ENCODE assay signal across 9 cellular contexts in the genomic region with DNA sequence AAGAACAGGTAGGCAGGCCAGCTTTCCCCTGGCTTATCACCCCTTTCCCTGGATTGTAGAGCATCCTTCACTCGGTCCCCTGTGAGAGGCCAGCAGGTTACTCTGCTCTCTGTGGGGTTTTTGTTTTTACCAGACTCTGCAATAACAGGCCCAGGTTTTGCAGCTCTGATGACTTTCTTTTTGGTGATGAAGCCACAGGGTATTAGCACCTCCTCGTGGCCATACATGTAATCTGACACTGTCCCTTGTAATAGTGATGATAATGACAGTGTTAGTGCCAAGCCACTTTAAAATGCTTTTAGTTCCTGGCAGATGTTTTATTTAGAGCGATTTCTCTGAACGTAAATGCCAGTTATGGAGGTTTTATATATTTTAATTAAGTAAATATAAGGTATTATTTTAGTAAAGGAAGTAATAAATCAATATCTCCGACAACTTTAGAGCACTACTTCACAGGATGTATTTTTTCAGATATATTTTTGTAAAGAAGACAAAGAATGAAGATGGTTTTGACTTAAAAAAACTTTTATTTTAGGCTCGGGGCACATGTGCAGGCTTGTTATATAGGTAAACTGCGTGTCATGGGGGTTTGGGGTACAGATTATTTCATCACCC. TPM values are rescaled to one million over a fixed set of nuclear protein-coding genes. Genes with fewer than 3 reads are reported as not detected.
DNase-seq lines count a peak whose midpoint lies in the region; ATAC-seq, FAIRE-seq and TF ChIP-seq lines count a peak whose summit lies in the region.
"Had no signal": no experiment of that assay in that cellular context is flagged by ENCODE, and none has a peak within 500 bp of the region (broad histone marks: within the 10 kb centered on the region; RNA-seq: fewer than 3 reads in every experiment).

No MANE protein-coding gene starts in this region.

- no peaks in the 10 kb centered on the region for H3K79me2 ChIP-seq in GM12878 (ENCODE audit: control insufficient read depth, insufficient read depth, low read length)

- RAD21 ChIA-PET in GM12878 (lab: Charles Lee; ENCODE audit: unreplicated experiment), result interaction anchor here (0.6 to 2.0 kb wide), 14 partner anchors 8 to 565 kb away, joined by 3 to 17 read pairs (median 5); partner anchors contain the start of genes ADAT1, KARS1 and TERF2IP

- H3K4me3 ChIP-seq in GM12878, result no peak overlapping the region
- no peak overlapping the region for H3K4me3 ChIP-seq in spleen

- H3K4me2 ChIP-seq in GM12878 (ENCODE audit: control insufficient read depth, insufficient read depth), result no peak overlapping the region

- H2AFZ ChIP-seq in GM12878 (ENCODE audit: control insufficient read depth, low read depth, low read length), result peak overlapping the region; percentile 64

- SMC1A ChIA-PET in GM12878 (lab: Charles Lee; ENCODE audit: uncharacterized antibody, unreplicated experiment), result interaction anchor here (0.6 to 1.9 kb wide), 15 partner anchors 10 to 565 kb away, joined by 3 to 20 read pairs (median 5); no protein-coding TSS in a partner anchor

- DNase-seq in A172 (ENCODE audit: low spot score), result peak; percentile 74
- DNase-seq in NCI-H1417 treated with DMSO at 0.1 percent for 48 hours (lab: John Stamatoyannopoulos, UW), result peak; percentile 24
- peak in 4 of 5 experiments; percentile 3 to 82 (median 33) for DNase-seq in T-helper 2 cell
- peak; percentile 53 for DNase-seq in GM12878 (ENCODE audit: low read depth, low spot score)
- DNase-seq in iPS DF 4.7 (ENCODE audit: extremely low read depth, low spot score), result peak; percentile 19
- no peak for DNase-seq in spleen

- H3K27me3 ChIP-seq in GM12878 (replicated peaks in 1 of 2; ENCODE audit: control insufficient read depth in 2 of 2, insufficient read depth in 2 of 2, low read length in 1 of 2) (no peaks in the 10 kb centered on the region; a peak in 1 of 4 replicates), spleen (replicated peaks in 1 of 7) (no peaks in the 10 kb centered on the region)

- WGBS in GM12878 (ENCODE audit: insufficient coverage, insufficient replicate concordance, low lambda C conversion rate, missing lambda C conversion rate), result 0% methylated on average over 7 of the region's 7 CpGs
- WGBS in spleen, 5 donors, result 21 to 26% (median 22%) methylated on average over 7 of the region's 7 CpGs

- TF ChIP-seq CTCF in GM12878 (IDR thresholded peaks at IDR 0.05 in 2 of 3, conservative IDR thresholded peaks at IDR 0.05 in 1 of 3; ENCODE audit: control insufficient read depth in 2 of 3, extremely low read depth in 1 of 3, insufficient read depth in 1 of 3, low read depth in 3 of 3, low read length in 3 of 3), result peak; percentile 80 to 91 (median 91)
- peak; percentile 63 to 89 (median 76) for TF ChIP-seq CTCF in spleen (IDR thresholded peaks at IDR 0.05 in 8 of 11, conservative IDR thresholded peaks at IDR 0.05 in 3 of 11)

- TF ChIP-seq EP300 in GM12878 (IDR thresholded peaks at IDR 0.05; ENCODE audit: borderline replicate concordance in 1 of 2, control insufficient read depth in 1 of 2, low read depth in 2 of 2, low read length in 2 of 2), result no peak

- peak; percentile 49 for FAIRE-seq in GM12878 (lab: Jason Lieb, UNC)

- no TSS peak for BruUV-seq in GM12878 (replicated peaks; lab: Mats Ljungman, UMichigan)

- peak; percentile 90 for ATAC-seq in GM18498 (IDR thresholded peaks at IDR 0.05; ENCODE audit: unreplicated experiment)
- peak; percentile 88 for ATAC-seq in HG02852 (IDR thresholded peaks at IDR 0.05; ENCODE audit: unreplicated experiment)
- ATAC-seq in GM12878, result peak; percentile 90

- H3K4me1 ChIP-seq in GM12878 (ENCODE audit: control insufficient read depth, insufficient read depth, low read length), result peaks cover 5% of the 10 kb centered on the region
- peaks cover 0 to 19% (median 2%) of the 10 kb centered on the region in 6 donors for H3K4me1 ChIP-seq in spleen

- POLR2A ChIA-PET in GM12878 (lab: Charles Lee), result interaction anchor here (0.5 to 1.6 kb wide), 2 partner anchors 116 to 210 kb away, joined by 3 to 5 read pairs; partner anchors contain the start of genes KARS1 and TERF2IP

- H3K9ac ChIP-seq in GM12878 (ENCODE audit: control insufficient read depth, insufficient read depth, low read length), result no peak overlapping the region

- TF ChIP-seq POLR2A in GM12878 (IDR thresholded peaks at IDR 0.05; ENCODE audit: low read depth, low read length) (no peak), spleen (IDR thresholded peaks at IDR 0.05) (no peak)

- H3K9me3 ChIP-seq in GM12878 (replicated peaks; ENCODE audit: control insufficient read depth, insufficient read depth, low read length) (no peaks in the 10 kb centered on the region), spleen (no peaks in the 10 kb centered on the region)

- intact Hi-C loops in GM12878 (cut with micrococcal nuclease; ENCODE audit: unreplicated experiment) (loop anchor here (1.0 to 10.0 kb wide), 8 partner anchors 116 to 565 kb away; partner anchors contain the start of gene TMEM231), spleen (cut with DNase I; ENCODE audit: low total_unique reads) (loop anchor here (10.0 kb wide), 1 partner anchor 359 kb away; no protein-coding TSS in a partner anchor)

- H4K20me1 ChIP-seq in GM12878 (ENCODE audit: control insufficient read depth, insufficient read depth), result no peaks in the 10 kb centered on the region

- TF ChIP-seq RAD21 in GM12878 (IDR thresholded peaks at IDR 0.05; ENCODE audit: insufficient read depth, low read depth, low read length), result peak; percentile 98

- no peaks in the 10 kb centered on the region for H3K36me3 ChIP-seq in GM12878 (ENCODE audit: control insufficient read depth in 2 of 2, insufficient read depth in 2 of 2, low read length in 1 of 2)
- no peaks in the 10 kb centered on the region for H3K36me3 ChIP-seq in spleen

- no peak overlapping the region for H3K27ac ChIP-seq in GM12878 (ENCODE audit: control insufficient read depth, insufficient read depth)
- H3K27ac ChIP-seq in spleen, result no peak overlapping the region

- CTCF ChIA-PET in GM12878 (lab: Yijun Ruan, JAX), result interaction anchor here (0.7 to 3.5 kb wide), 33 partner anchors 8 to 565 kb away, joined by 3 to 23 read pairs (median 4); partner anchors contain the start of gene ADAT1

- in situ Hi-C loops in GM12878 (cut with MboI), result loop anchor here (5.0 to 10.0 kb wide), 3 partner anchors 117 to 549 kb away; partner anchors contain the start of genes CTRB1, KARS1 and TERF2IP

TF ChIP-seq in GM12878, 131 proteins besides CTCF, POLR2A, EP300 and RAD21:
- peak; percentile 45; the same call in 1 of the 2 replicates for TF ChIP-seq YY1 (IDR thresholded peaks at IDR 0.05; ENCODE audit: low read depth, low read length)
- peak; percentile 61 for TF ChIP-seq CREM (IDR thresholded peaks at IDR 0.05; ENCODE audit: low read depth)
- TF ChIP-seq MEF2A (IDR thresholded peaks at IDR 0.05; ENCODE audit: insufficient read depth, low read depth, low read length), result 0 out of 2 replicates have a peak, but pooled peaks have one; percentile 19
- TF ChIP-seq SMAD1 (IDR thresholded peaks at IDR 0.05; ENCODE audit: low read depth, partially characterized antibody), result no peak
- TF ChIP-seq SIX5 (IDR thresholded peaks at IDR 0.05; ENCODE audit: low read depth, low read length, severe bottlenecking), result peak; percentile 16
- 0 out of 2 replicates have a peak, but pooled peaks have one; percentile 17 for TF ChIP-seq CREB1 (IDR thresholded peaks at IDR 0.05; ENCODE audit: low read depth)
- TF ChIP-seq RBBP5 (conservative IDR thresholded peaks at IDR 0.05), result no peak
- TF ChIP-seq RELA (IDR thresholded peaks at IDR 0.05; ENCODE audit: borderline replicate concordance, partially characterized antibody), result no peak
- TF ChIP-seq RUNX3 (IDR thresholded peaks at IDR 0.05; ENCODE audit: low read length), result peak; percentile 12; the same call in 1 of the 2 replicates
- TF ChIP-seq SMC3 (IDR thresholded peaks at IDR 0.05; ENCODE audit: borderline replicate concordance, low read length), result peak; percentile 89
TF ChIP-seq in GM12878: peak in this region for 7.

RNA-seq across cellular contexts. Expression of gene CPHXL, which starts 38.0 kb away (rescaled TPM):
- total RNA-seq in A172 (2014; rRNA removed; shearing (Covaris generic)), result not detected in 2 replicates
- not detected in 2 replicates for total RNA-seq in GM12878 (2013; cell fraction: nucleolus; rRNA removed)
- total RNA-seq in GM12878 (2014; rRNA removed), result not detected in 2 replicates
- not detected in 2 replicates for total RNA-seq in GM12878 (2014; rRNA removed; fragmentation: Illumina TruSeq; extraction: Trizol)
- total RNA-seq in GM12878 (2021), result not detected in 2 replicates
- not detected for polyA plus RNA-seq in GM12878 (2011; ENCODE audit: low read depth)
- polyA plus RNA-seq in GM12878 (2011; rRNA removed), result not detected in 2 replicates
- not detected in 2 replicates for polyA plus RNA-seq in GM12878 (2011; cell fraction: cytosol; rRNA removed)
- not detected in 2 replicates for polyA plus RNA-seq in GM12878 (2011; cell fraction: nucleus; rRNA removed)
- not detected in 2 replicates for polyA plus RNA-seq in GM12878 (2012)
- not detected in 2 replicates for polyA plus RNA-seq in GM12878 (2014; fragmentation: Illumina TruSeq; extraction: Trizol)
- polyA plus RNA-seq in GM12878 (2014; fragmentation: Nextera tagmentation; extraction: Ambion mirVana), result not detected
- not detected in 2 replicates for polyA plus RNA-seq in GM12878 (2014; rRNA removed)
- under 1 TPM in 1 of 2 experiments, not detected in 1; 0.13 TPM for polyA plus RNA-seq in GM12878 (2016; fragmentation: Nextera tagmentation; extraction: Ambion mirVana)
- polyA minus RNA-seq in GM12878 (2011; rRNA and poly(A)+ RNA removed), result not detected in 2 replicates
- not detected in 2 replicates for polyA minus RNA-seq in GM12878 (2011; cell fraction: cytosol; rRNA and poly(A)+ RNA removed)
- not detected in 2 replicates for polyA minus RNA-seq in GM12878 (2011; cell fraction: nucleus; rRNA and poly(A)+ RNA removed)
- total RNA-seq in spleen, result not detected
- not detected for polyA plus RNA-seq in spleen
- total RNA-seq: subcutaneous adipose tissue had no signal
